ENCODE assay signal across 2 cellular contexts in the genomic region with DNA sequence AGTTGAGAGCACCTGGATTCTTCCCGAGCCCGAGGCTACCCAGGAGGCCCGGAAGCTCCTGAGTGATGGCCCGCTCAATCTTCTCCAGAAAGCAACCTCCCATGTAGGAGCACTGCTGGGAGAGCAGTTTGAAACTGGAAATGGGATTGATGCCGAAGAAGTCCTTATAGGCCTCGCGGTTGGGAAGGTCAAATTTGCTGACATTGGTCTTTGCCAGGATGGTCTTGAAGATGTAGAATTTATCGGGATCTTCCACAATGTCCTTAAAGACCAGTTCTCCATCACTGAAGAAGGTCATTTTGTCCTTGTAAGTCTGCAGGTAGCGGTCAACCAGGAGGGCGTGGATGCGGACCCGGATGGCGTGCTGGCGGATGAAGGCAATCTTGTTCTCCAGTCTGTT.
A peak's percentile ranks its signal among the peaks of the same experiment; 100 is the strongest.
TF ChIP-seq lines count a peak whose summit lies in the region.

No MANE protein-coding gene starts in this region.

TF ChIP-seq in HepG2, 621 proteins besides CTCF, POLR2A, EP300 and RAD21:
- TF ChIP-seq MAFK (conservative IDR thresholded peaks at IDR 0.05 in 1 of 2, IDR thresholded peaks at IDR 0.05 in 1 of 2; ENCODE audit: low read length in 2 of 2) (peak; percentile 74 to 76), ZNF773 (CRISPR knock-in tag; IDR thresholded peaks at IDR 0.05; ENCODE audit: borderline replicate concordance) (no peak), MAFF (IDR thresholded peaks at IDR 0.05; ENCODE audit: low read depth, low read length) (peak; percentile 57; the same call in 1 of the 2 replicates)

TF ChIP-seq in K562, 482 proteins besides CTCF, POLR2A, EP300 and RAD21:
- TF ChIP-seq C11orf30 (IDR thresholded peaks at IDR 0.05; ENCODE audit: low read depth) (peak; percentile 46; the same call in 1 of the 2 replicates), MAFF (IDR thresholded peaks at IDR 0.05; ENCODE audit: low read length) (0 out of 2 replicates have a peak, but pooled peaks have one; percentile 26), ZNF316 (IDR thresholded peaks at IDR 0.05) (peak; percentile 73), KLF10 (CRISPR knock-in tag; IDR thresholded peaks at IDR 0.05) (no peak), CBX1 (IDR thresholded peaks at IDR 0.05; ENCODE audit: low read depth) (no peak)
